In the genomic region with DNA sequence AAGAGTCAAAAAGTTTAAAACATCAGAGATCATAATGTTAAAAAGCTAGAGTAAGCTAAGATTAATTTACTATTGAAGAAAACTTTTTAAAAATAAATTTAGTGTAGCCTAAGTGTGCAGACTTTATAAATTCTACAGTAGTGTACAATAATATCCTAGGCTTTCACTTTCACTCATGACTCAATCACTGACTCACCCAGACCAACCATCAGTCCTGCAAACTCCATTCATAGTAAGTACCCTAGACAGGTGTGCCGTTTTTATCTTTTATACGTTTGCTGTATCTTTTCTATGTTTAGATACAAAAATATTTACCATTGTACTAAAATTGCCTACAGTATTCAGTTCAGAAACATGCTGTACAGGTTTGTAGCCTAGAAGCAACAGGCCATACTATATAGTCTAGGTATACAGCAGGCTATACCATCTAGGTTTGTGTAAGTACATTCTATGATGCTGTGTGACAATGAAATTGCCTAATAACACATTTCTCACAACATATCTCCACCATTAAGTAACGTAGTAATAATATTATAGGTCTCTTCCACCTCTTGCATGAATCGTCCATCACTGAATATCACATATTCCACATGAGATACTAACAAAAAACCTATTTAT, we compare ENCODE assay signal across 10 cellular contexts. TPM values are rescaled to one million over a fixed set of nuclear protein-coding genes. Genes with fewer than 3 reads are reported as not detected.
DNase-seq lines count a peak whose midpoint lies in the region; ATAC-seq and TF ChIP-seq lines count a peak whose summit lies in the region.
"Had no signal": no experiment of that assay in that cellular context is flagged by ENCODE, and none has a peak within 500 bp of the region (broad histone marks: within the 10 kb centered on the region; RNA-seq: fewer than 3 reads in every experiment).

No MANE protein-coding gene starts in this region.

- no peaks in the 10 kb centered on the region for H3K9me3 Mint-ChIP-seq in natural killer cell treated with Interleukin-12 subunit alpha and Interleukin-12 subunit beta and Interleukin-15 and Interleukin-18, amount 100 ng/mL, for 72 hours
- H3K9me3 Mint-ChIP-seq in natural killer cell, result no peaks in the 10 kb centered on the region

- H3K4me3 Mint-ChIP-seq in natural killer cell treated with Interleukin-12 subunit alpha and Interleukin-12 subunit beta and Interleukin-15 and Interleukin-18, amount 100 ng/mL, for 72 hours, result no peak overlapping the region
- H3K4me3 Mint-ChIP-seq in natural killer cell, result no peak overlapping the region

- no peaks in the 10 kb centered on the region for H3K36me3 Mint-ChIP-seq in natural killer cell treated with Interleukin-12 subunit alpha and Interleukin-12 subunit beta and Interleukin-15 and Interleukin-18, amount 100 ng/mL, for 72 hours
- H3K36me3 Mint-ChIP-seq in natural killer cell, result no peaks in the 10 kb centered on the region

- no peak for TF ChIP-seq CTCF in natural killer cell (IDR thresholded peaks at IDR 0.05)

- no peak for DNase-seq in natural killer cell treated with Interleukin-12 subunit alpha and Interleukin-12 subunit beta and Interleukin-15 and Interleukin-18, amount 100 ng/mL, for 72 hours (ENCODE audit: low spot score)
- no peak for DNase-seq in natural killer cell
- DNase-seq in HPDE6-E6E7 (ENCODE audit: extremely low spot score), result peak; percentile 21
- DNase-seq in dermis blood vessel endothelial cell, result peak; percentile 42
- no peak for DNase-seq in inferior parietal cortex (ENCODE audit: extremely low spot score)
- DNase-seq in COR-L47 (lab: John Stamatoyannopoulos, UW), result no peak
- DNase-seq in NCI-H2081 treated with DMSO at 0.1 percent for 48 hours (lab: John Stamatoyannopoulos, UW), result no peak
- no peak for DNase-seq in putamen (ENCODE audit: low spot score)
- DNase-seq: lower lobe of right lung; stimulated activated CD4-positive, alpha-beta T cell treated with anti-CD3 and anti-CD28 coated beads, Interleukin-4, amount 100 ng/mL, for 1 hour had no signal

- H3K27me3 Mint-ChIP-seq in natural killer cell treated with Interleukin-12 subunit alpha and Interleukin-12 subunit beta and Interleukin-15 and Interleukin-18, amount 100 ng/mL, for 72 hours, result no peaks in the 10 kb centered on the region
- H3K27me3 Mint-ChIP-seq in natural killer cell (ENCODE audit: low read depth in 2 of 2), result no peaks in the 10 kb centered on the region

- peak; percentile 75 to 78 for ATAC-seq in natural killer cell treated with Interleukin-12 subunit alpha and Interleukin-12 subunit beta and Interleukin-15 and Interleukin-18, amount 100 ng/mL, for 72 hours
- ATAC-seq in natural killer cell, result no peak

- H3K27ac Mint-ChIP-seq in natural killer cell treated with Interleukin-12 subunit alpha and Interleukin-12 subunit beta and Interleukin-15 and Interleukin-18, amount 100 ng/mL, for 72 hours, result no peak overlapping the region
- H3K27ac Mint-ChIP-seq in natural killer cell, result no peak overlapping the region

- intact Hi-C loops in natural killer cell (cut with micrococcal nuclease), result no loop called here

- peaks cover 0 to 15% of the 10 kb centered on the region in 2 donors for H3K4me1 Mint-ChIP-seq in natural killer cell treated with Interleukin-12 subunit alpha and Interleukin-12 subunit beta and Interleukin-15 and Interleukin-18, amount 100 ng/mL, for 72 hours (ENCODE audit: low read depth in 2 of 2)
- peaks cover 6 to 19% of the 10 kb centered on the region in 2 donors for H3K4me1 Mint-ChIP-seq in natural killer cell

RNA-seq across cellular contexts. Expression of a gene that starts 59.2 kb away (rescaled TPM):
- 10 to 100 TPM in 1 of 2 donors, 1 to 10 TPM in 1; 7.7 to 12.7 TPM for total RNA-seq in natural killer cell treated with Interleukin-12 subunit alpha and Interleukin-12 subunit beta and Interleukin-15 and Interleukin-18, amount 100 ng/mL, for 72 hours
- total RNA-seq in natural killer cell, result 10 to 100 TPM; 17.5 to 25.9 (median 22.3) TPM
- total RNA-seq in dermis blood vessel endothelial cell, result 8.7 and 9.7 TPM in 2 replicates

Comparison
In these comparisons a context has a peak if more than half of its experiments do, and no peak if none do; other contexts are left out.
1. ATAC-seq: peak in natural killer cell treated with Interleukin-12 subunit alpha and Interleukin-12 subunit beta and Interleukin-15 and Interleukin-18, amount 100 ng/mL, for 72 hours (2 of 2); none in natural killer cell (0 of 3).
2. DNase-seq: peak in HPDE6-E6E7 (single experiment) and dermis blood vessel endothelial cell (single experiment); none in natural killer cell treated with Interleukin-12 subunit alpha and Interleukin-12 subunit beta and Interleukin-15 and Interleukin-18, amount 100 ng/mL, for 72 hours (single experiment), natural killer cell (single experiment), inferior parietal cortex (single experiment), COR-L47 (single experiment), NCI-H2081 treated with DMSO at 0.1 percent for 48 hours (single experiment) and putamen (single experiment).